In genomic region chr19:47131826-47132521, GRCh38 we compare ENCODE assay signal across 8 cellular contexts. TPM values are rescaled to one million over a fixed set of nuclear protein-coding genes. Genes with fewer than 3 reads are reported as not detected.
DNase-seq lines count a peak whose midpoint lies in the region; ATAC-seq, FAIRE-seq and TF ChIP-seq lines count a peak whose summit lies in the region.
"Not testable (repeated sequence)": the region's sequence is repeated elsewhere in the genome, so short reads cannot be mapped to it uniquely, and the experiment has no call there.

No MANE protein-coding gene starts in this region.

- H3K27ac ChIP-seq in HepG2 (ENCODE audit: extremely low read length, insufficient read depth, low read length) (peak overlapping the region; percentile 81), transverse colon (peak overlapping the region; percentile 89 to 97 (median 90))
- H3K27ac ChIP-seq in parathyroid adenoma = not testable (repeated sequence)

- H3K27ac Mint-ChIP-seq in T-helper 2 cell treated with Interferon-gamma antibody and Interleukin-4, amounts not matched to agents 5 μg/mL and 100 μg/mL, for 36 hours = peak overlapping the region; percentile 97

- not testable (repeated sequence) for H3K36me3 ChIP-seq in adipocyte (ENCODE audit: control insufficient read depth, insufficient read depth, low read length, severe bottlenecking); HepG2 (replicated peaks in 1 of 2; ENCODE audit: control insufficient read depth in 1 of 2, insufficient read depth in 2 of 2, low read length in 2 of 2); parathyroid adenoma (ENCODE audit: control insufficient read depth, insufficient read depth, low read length); transverse colon

- H3K4me3 ChIP-seq in LNCaP clone FGC (ENCODE audit: low read depth, low read length) = peak overlapping the region; percentile 83
- H3K4me3 ChIP-seq in adipocyte (ENCODE audit: low read length) = peak overlapping the region; percentile 99
- H3K4me3 ChIP-seq in epithelial cell of proximal tubule (ENCODE audit: low read depth, low read length) = peak overlapping the region; percentile 84
- H3K4me3 ChIP-seq in HepG2 (replicated peaks in 1 of 3; ENCODE audit: insufficient read depth in 1 of 3, low read depth in 2 of 3, low read length in 3 of 3) = peak overlapping the region; percentile 78 to 87 (median 87); a peak in 5 of 6 replicates
- H3K4me3 ChIP-seq in parathyroid adenoma (ENCODE audit: low read depth, low read length) = peak overlapping the region; percentile 99
- peak overlapping the region in 3 of 4 donors; percentile 68 to 88 (median 86) for H3K4me3 ChIP-seq in transverse colon

- H3K9me3 Mint-ChIP-seq in T-helper 2 cell treated with Interferon-gamma antibody and Interleukin-4, amounts not matched to agents 5 μg/mL and 100 μg/mL, for 36 hours = not testable (repeated sequence)

- H3K36me3 Mint-ChIP-seq in T-helper 2 cell treated with Interferon-gamma antibody and Interleukin-4, amounts not matched to agents 5 μg/mL and 100 μg/mL, for 36 hours (ENCODE audit: low read depth) = peaks cover 50% of the 10 kb centered on the region

- peak overlapping the region; percentile 98 for H3K9ac ChIP-seq in adipocyte (ENCODE audit: low read length)
- peak overlapping the region; percentile 89 for H3K9ac ChIP-seq in HepG2 (ENCODE audit: insufficient read depth, low read depth, low read length)
- not testable (repeated sequence) for H3K9ac ChIP-seq in parathyroid adenoma

- intact Hi-C loops in HepG2 (cut with micrococcal nuclease; ENCODE audit: unreplicated experiment); transverse colon (cut with DNase I; ENCODE audit: low total_unique reads): not testable (repeated sequence)

- DNase-seq in ELF-1 (ENCODE audit: low read depth, low spot score) (peak; percentile 37), adipocyte (ENCODE audit: low read depth) (peak; percentile 16)
- not testable (repeated sequence) for DNase-seq in LNCaP clone FGC (ENCODE audit: low read depth); T-helper 2 cell treated with Interferon-gamma antibody and Interleukin-4, amounts not matched to agents 5 μg/mL and 100 μg/mL, for 36 hours (ENCODE audit: low spot score); epithelial cell of proximal tubule (ENCODE audit: low read depth); HepG2 (ENCODE audit: low spot score); transverse colon

- peak overlapping the region; percentile 73 for H3K4me2 ChIP-seq in HepG2 (ENCODE audit: low read depth, low read length)
- H3K4me2 ChIP-seq in parathyroid adenoma (ENCODE audit: low read length) = peak overlapping the region; percentile 98

- H3K27me3 ChIP-seq in adipocyte (replicated peaks; ENCODE audit: control insufficient read depth, insufficient read depth, low read length); HepG2 (ENCODE audit: control insufficient read depth in 1 of 2, insufficient read depth in 2 of 2, low read length in 2 of 2); parathyroid adenoma (ENCODE audit: control insufficient read depth, insufficient read depth, low read length); transverse colon: not testable (repeated sequence)

- H4K20me1 ChIP-seq in HepG2 (ENCODE audit: insufficient read depth, low read length) = peaks cover 23% of the 10 kb centered on the region

- in situ Hi-C loops in HepG2 (cut with HindIII; ENCODE audit: extremely low pct_ligation_motif_present, low pct_unique_long_range_greater_than_20kb); transverse colon (cut with MboI; ENCODE audit: low pct_ligation_motif_present in 1 of 4, low pct_unique_long_range_greater_than_20kb in 1 of 4, low sequenced_read_pairs in 3 of 4): not testable (repeated sequence)

- CTCF ChIA-PET in HepG2 (lab: Yijun Ruan, JAX; ENCODE audit: low intra/inter-chr PET ratio, low total read pairs) = not testable (repeated sequence)

- peaks cover 61% of the 10 kb centered on the region for H3K79me2 ChIP-seq in HepG2 (ENCODE audit: insufficient read depth, low read length)
- peaks cover 42% of the 10 kb centered on the region for H3K79me2 ChIP-seq in parathyroid adenoma

- POLR2A ChIA-PET in HepG2 (lab: Yijun Ruan, JAX) = interaction anchor here (0.7 to 3.9 kb wide), 14 partner anchors 10 to 1838 kb away, joined by 3 to 46 read pairs (median 6); partner anchors contain the start of genes CCDC9 and ZC3H4

- not testable (repeated sequence) for ATAC-seq in HepG2

- TF ChIP-seq RAD21 in HepG2 (CRISPR knock-in tag; IDR thresholded peaks at IDR 0.05) = not testable (repeated sequence)

- H3K4me1 ChIP-seq in adipocyte (ENCODE audit: control insufficient read depth, insufficient read depth, low read length) = peaks cover 18% of the 10 kb centered on the region
- H3K4me1 ChIP-seq in HepG2 (ENCODE audit: insufficient read depth, low read length) = peaks cover 57% of the 10 kb centered on the region
- H3K4me1 ChIP-seq in parathyroid adenoma = not testable (repeated sequence)
- H3K4me1 ChIP-seq in transverse colon = peaks cover 0 to 42% (median 17%) of the 10 kb centered on the region in 4 donors

- not testable (repeated sequence) for H3K27me3 Mint-ChIP-seq in T-helper 2 cell treated with Interferon-gamma antibody and Interleukin-4, amounts not matched to agents 5 μg/mL and 100 μg/mL, for 36 hours (ENCODE audit: low read depth)

- 39% methylated on average over 13 of the region's 23 CpGs for WGBS in HepG2 (ENCODE audit: low lambda C conversion rate)
- 57 to 77% methylated on average over 5 to 23 of the region's 23 CpGs for WGBS in transverse colon (ENCODE audit: low coverage in 1 of 2), 2 donors

- not testable (repeated sequence) for TF ChIP-seq POLR2A in HepG2 (IDR thresholded peaks at IDR 0.05; ENCODE audit: insufficient read depth in 1 of 2, low read depth in 2 of 2, low read length in 2 of 2); transverse colon (IDR thresholded peaks at IDR 0.05)

- not testable (repeated sequence) for H2AFZ ChIP-seq in HepG2 (ENCODE audit: low read length)
- peak overlapping the region; percentile 89 for H2AFZ ChIP-seq in parathyroid adenoma

- peaks cover 37% of the 10 kb centered on the region for H3K4me1 Mint-ChIP-seq in T-helper 2 cell treated with Interferon-gamma antibody and Interleukin-4, amounts not matched to agents 5 μg/mL and 100 μg/mL, for 36 hours (ENCODE audit: low read depth)

- not testable (repeated sequence) for BruUV-seq in HepG2 (replicated peaks; lab: Mats Ljungman, UMichigan)

- peak overlapping the region; percentile 99 for H3K4me3 Mint-ChIP-seq in T-helper 2 cell treated with Interferon-gamma antibody and Interleukin-4, amounts not matched to agents 5 μg/mL and 100 μg/mL, for 36 hours

- not testable (repeated sequence) for TF ChIP-seq EP300 in HepG2 (IDR thresholded peaks at IDR 0.05; ENCODE audit: low read depth in 2 of 2, low read length in 2 of 2); HepG2 (CRISPR knock-in tag; IDR thresholded peaks at IDR 0.05; ENCODE audit: borderline replicate concordance); transverse colon (IDR thresholded peaks at IDR 0.05; ENCODE audit: low read depth)

- TF ChIP-seq CTCF in LNCaP clone FGC (IDR thresholded peaks at IDR 0.05; ENCODE audit: control insufficient read depth, extremely low read depth, insufficient read depth); epithelial cell of proximal tubule (conservative IDR thresholded peaks at IDR 0.05; ENCODE audit: low read depth, low read length); HepG2 (CRISPR knock-in tag; IDR thresholded peaks at IDR 0.05); parathyroid adenoma (IDR thresholded peaks at IDR 0.05); transverse colon (IDR thresholded peaks at IDR 0.05): not testable (repeated sequence)

- H3K9me3 ChIP-seq in adipocyte (ENCODE audit: control insufficient read depth, low read length); HepG2 (ENCODE audit: low read length); parathyroid adenoma (ENCODE audit: control insufficient read depth, low read length); transverse colon: not testable (repeated sequence)

- not testable (repeated sequence) for FAIRE-seq in HepG2 (lab: Jason Lieb, UNC)

RNA-seq across cellular contexts. Expression of gene SAE1, which starts 1.3 kb away (rescaled TPM):
- total RNA-seq in epithelial cell of proximal tubule (140 and 236 TPM in 2 replicates), HepG2 (2016; rRNA removed; fragmentation: Illumina TruSeq; extraction: Trizol) (197 and 250 TPM in 2 replicates), transverse colon (10 to 100 TPM; 27.3 to 85.4 (median 51.8) TPM)
- 27.4 and 28.3 TPM in 2 replicates for total RNA-seq in HepG2 (2016; cell fraction: cytosol; rRNA removed; fragmentation: Illumina TruSeq; extraction: Trizol; ENCODE audit: low read depth)
- total RNA-seq in HepG2 (2016; cell fraction: insoluble cytoplasmic fraction; rRNA removed; fragmentation: Illumina TruSeq; extraction: Trizol) = 203 and 249 TPM in 2 replicates
- 68.8 and 71.8 TPM in 2 replicates for total RNA-seq in HepG2 (2016; cell fraction: membrane; rRNA removed; fragmentation: Illumina TruSeq; extraction: Trizol)
- 79.5 and 90.1 TPM in 2 replicates for total RNA-seq in HepG2 (2016; cell fraction: nucleus; rRNA removed; fragmentation: Illumina TruSeq; extraction: Trizol)
- polyA plus RNA-seq in HepG2 (2011; rRNA removed) = 73.2 and 87.6 TPM in 2 replicates
- polyA plus RNA-seq in HepG2 (2011; cell fraction: cytosol; rRNA removed) = 88.2 and 89.6 TPM in 2 replicates
- 26.8 and 31.7 TPM in 2 replicates for polyA plus RNA-seq in HepG2 (2011; cell fraction: nucleus; rRNA removed)
- 92.3 and 105 TPM in 2 replicates for polyA plus RNA-seq in HepG2 (2012)
- 24.4 and 24.9 TPM in 2 replicates for polyA plus RNA-seq in HepG2 (2016; cell fraction: cytosol; fragmentation: Illumina TruSeq; extraction: Trizol; ENCODE audit: low read depth)
- polyA plus RNA-seq in HepG2 (2016; cell fraction: insoluble cytoplasmic fraction; fragmentation: Illumina TruSeq; extraction: Trizol; ENCODE audit: low read depth) = 266 and 269 TPM in 2 replicates
- polyA plus RNA-seq in HepG2 (2016; cell fraction: membrane; fragmentation: Illumina TruSeq; extraction: Trizol; ENCODE audit: low read depth) = 52.5 and 52.7 TPM in 2 replicates
- polyA plus RNA-seq in HepG2 (2016; cell fraction: nucleus; fragmentation: Illumina TruSeq; extraction: Trizol; ENCODE audit: insufficient read depth, low read depth) = 107 and 114 TPM in 2 replicates
- 68.8 and 79.3 TPM in 2 replicates for polyA minus RNA-seq in HepG2 (2011; rRNA and poly(A)+ RNA removed; ENCODE audit: low replicate concordance)
- polyA minus RNA-seq in HepG2 (2011; cell fraction: cytosol; rRNA and poly(A)+ RNA removed) = 36.7 and 40.2 TPM in 2 replicates
- polyA minus RNA-seq in HepG2 (2011; cell fraction: nucleus; rRNA and poly(A)+ RNA removed) = 15.1 and 20.1 TPM in 2 replicates

RNA-seq across cellular contexts. Expression of gene ZC3H4, which starts 18.4 kb away (rescaled TPM):
- 18.3 and 30.0 TPM in 2 replicates for total RNA-seq in epithelial cell of proximal tubule
- total RNA-seq in HepG2 (2016; rRNA removed; fragmentation: Illumina TruSeq; extraction: Trizol) = 10.7 and 11.2 TPM in 2 replicates
- 1.5 and 1.6 TPM in 2 replicates for total RNA-seq in HepG2 (2016; cell fraction: cytosol; rRNA removed; fragmentation: Illumina TruSeq; extraction: Trizol; ENCODE audit: low read depth)
- total RNA-seq in HepG2 (2016; cell fraction: insoluble cytoplasmic fraction; rRNA removed; fragmentation: Illumina TruSeq; extraction: Trizol) = 9.3 and 12.3 TPM in 2 replicates
- 5.3 and 5.7 TPM in 2 replicates for total RNA-seq in HepG2 (2016; cell fraction: membrane; rRNA removed; fragmentation: Illumina TruSeq; extraction: Trizol)
- total RNA-seq in HepG2 (2016; cell fraction: nucleus; rRNA removed; fragmentation: Illumina TruSeq; extraction: Trizol) = 13.6 and 15.3 TPM in 2 replicates
- 1.8 and 2.7 TPM in 2 replicates for polyA plus RNA-seq in HepG2 (2011; rRNA removed)
- polyA plus RNA-seq in HepG2 (2011; cell fraction: cytosol; rRNA removed) = 1.0 and 1.3 TPM in 2 replicates
- polyA plus RNA-seq in HepG2 (2011; cell fraction: nucleus; rRNA removed) = 6.8 and 8.8 TPM in 2 replicates
- 9.4 and 14.6 TPM in 2 replicates for polyA plus RNA-seq in HepG2 (2012)
- 0.51 and 0.61 TPM in 2 replicates for polyA plus RNA-seq in HepG2 (2016; cell fraction: cytosol; fragmentation: Illumina TruSeq; extraction: Trizol; ENCODE audit: low read depth)
- polyA plus RNA-seq in HepG2 (2016; cell fraction: insoluble cytoplasmic fraction; fragmentation: Illumina TruSeq; extraction: Trizol; ENCODE audit: low read depth) = 9.8 and 11.1 TPM in 2 replicates
- 1.3 and 1.9 TPM in 2 replicates for polyA plus RNA-seq in HepG2 (2016; cell fraction: membrane; fragmentation: Illumina TruSeq; extraction: Trizol; ENCODE audit: low read depth)
- 27.0 and 29.7 TPM in 2 replicates for polyA plus RNA-seq in HepG2 (2016; cell fraction: nucleus; fragmentation: Illumina TruSeq; extraction: Trizol; ENCODE audit: insufficient read depth, low read depth)
- 7.1 and 12.2 TPM in 2 replicates for polyA minus RNA-seq in HepG2 (2011; rRNA and poly(A)+ RNA removed; ENCODE audit: low replicate concordance)
- 4.8 and 6.7 TPM in 2 replicates for polyA minus RNA-seq in HepG2 (2011; cell fraction: cytosol; rRNA and poly(A)+ RNA removed)
- polyA minus RNA-seq in HepG2 (2011; cell fraction: nucleus; rRNA and poly(A)+ RNA removed) = 7.2 and 8.1 TPM in 2 replicates
- 10 to 100 TPM; 25.4 to 32.2 (median 28.0) TPM for total RNA-seq in transverse colon
